ENCODE assay signal across 9 cellular contexts in genomic region chr15:74626752-74627692, GRCh38. TPM values are rescaled to one million over a fixed set of nuclear protein-coding genes. Genes with fewer than 3 reads are reported as not detected.
DNase-seq lines count a peak whose midpoint lies in the region; ATAC-seq, FAIRE-seq and TF ChIP-seq lines count a peak whose summit lies in the region.
"Had no signal": no experiment of that assay in that cellular context is flagged by ENCODE, and none has a peak within 500 bp of the region (broad histone marks: within the 10 kb centered on the region; RNA-seq: fewer than 3 reads in every experiment).

No MANE protein-coding gene starts in this region.

- H3F3A ChIP-seq in SK-N-SH (replicated peaks; ENCODE audit: insufficient read depth): peaks cover 5% of the 10 kb centered on the region

- H2AFZ ChIP-seq in KMS-11 (ENCODE audit: low read depth) (no peak overlapping the region), SK-N-SH (ENCODE audit: low read depth) (no peak overlapping the region)

- FAIRE-seq in GM12891 (lab: Jason Lieb, UNC): peak; percentile 95

- H3K27ac ChIP-seq in KMS-11: peak overlapping the region; percentile 32; the same call in 1 of the 2 replicates
- peak overlapping the region in 37 of 59 donors; percentile 2 to 83 (median 46) for H3K27ac ChIP-seq in dorsolateral prefrontal cortex
- no peak overlapping the region for H3K27ac ChIP-seq in SK-N-SH (ENCODE audit: low read depth in 2 of 2, low read length in 1 of 2)

- whole genome bisulfite sequencing in SK-N-SH (ENCODE audit: low lambda C conversion rate): 92% methylated on average over 5 of the region's 10 CpGs

- POLR2A ChIA-PET in SK-N-SH (lab: Yijun Ruan, JAX): interaction anchor here (1.2 kb wide), 1 partner anchor 11 kb away, joined by 4 read pairs; no protein-coding TSS in a partner anchor

- H3K27me3 ChIP-seq in KMS-11 (ENCODE audit: insufficient read depth, low read depth) (no peaks in the 10 kb centered on the region), dorsolateral prefrontal cortex (no peaks in the 10 kb centered on the region), SK-N-SH (ENCODE audit: insufficient read depth) (no peaks in the 10 kb centered on the region)

- H3K4me2 ChIP-seq in KMS-11: peak overlapping the region; percentile 27; the same call in 1 of the 2 replicates
- no peak overlapping the region for H3K4me2 ChIP-seq in SK-N-SH

- H3K79me2 ChIP-seq in KMS-11 (ENCODE audit: insufficient read depth, low read depth) (peaks cover 8% of the 10 kb centered on the region; the same call in 1 of the 2 replicates), SK-N-SH (ENCODE audit: insufficient read depth) (peaks cover 16% of the 10 kb centered on the region; the same call in 1 of the 2 replicates)

- no peaks in the 10 kb centered on the region for H3K9me3 ChIP-seq in SK-N-SH

- no peak for TF ChIP-seq EP300 in SK-N-SH (IDR thresholded peaks at IDR 0.05; ENCODE audit: borderline replicate concordance in 1 of 2, low read depth in 1 of 2, low read length in 1 of 2)

- intact Hi-C loops in dorsolateral prefrontal cortex (cut with DNase I): loop anchor here in 1 of 2 donors (10.0 kb wide), 1 partner anchor 208 kb away; no protein-coding TSS in a partner anchor

- no peak for TF ChIP-seq CTCF in KMS-11 (conservative IDR thresholded peaks at IDR 0.05; ENCODE audit: low read depth, low read length)
- no peak for TF ChIP-seq CTCF in dorsolateral prefrontal cortex (IDR thresholded peaks at IDR 0.05 in 54 of 56, conservative IDR thresholded peaks at IDR 0.05 in 2 of 56; ENCODE audit: low read depth in 1 of 56, partially characterized antibody in 56 of 56)
- no peak for TF ChIP-seq CTCF in SK-N-SH (IDR thresholded peaks at IDR 0.05)

- H3K36me3 ChIP-seq in KMS-11 (ENCODE audit: insufficient read depth): peaks cover 9% of the 10 kb centered on the region; the same call in 1 of the 2 replicates
- H3K36me3 ChIP-seq in SK-N-SH (replicated peaks in 1 of 2; ENCODE audit: control insufficient read depth in 1 of 2, insufficient read depth in 2 of 2, low read length in 1 of 2): peaks cover 36 to 91% of the 10 kb centered on the region in 2 experiments

- CTCF ChIA-PET in SK-N-SH (lab: Yijun Ruan, JAX): interaction anchor here (1.0 to 39.4 kb wide), 7 partner anchors 8 to 361 kb away, joined by 3 to 1109 read pairs (median 4); partner anchors contain the start of genes CLK3 and CSK

- H3K4me3 ChIP-seq in KMS-11 (IDR thresholded peaks at IDR 0.05; ENCODE audit: insufficient read depth, low read depth, low read length): no peak overlapping the region
- H3K4me3 ChIP-seq in dorsolateral prefrontal cortex: no peak overlapping the region
- no peak overlapping the region for H3K4me3 ChIP-seq in SK-N-SH (ENCODE audit: low read depth in 2 of 2, low read length in 1 of 2)

- no peaks in the 10 kb centered on the region for H4K20me1 ChIP-seq in KMS-11 (ENCODE audit: insufficient read depth)
- H4K20me1 ChIP-seq in SK-N-SH (ENCODE audit: insufficient read depth): peaks cover 52% of the 10 kb centered on the region

- DNase-seq in GM12891 (ENCODE audit: insufficient read length, low spot score) (peak; percentile 47), dorsolateral prefrontal cortex (no peak), NCI-H2196 treated with DMSO at 0.1 percent for 48 hours (lab: John Stamatoyannopoulos, UW; ENCODE audit: unreplicated experiment) (no peak), SK-N-SH (no peak)
- DNase-seq in stimulated activated CD4-positive, alpha-beta T cell treated with anti-CD3 and anti-CD28 coated beads, Interleukin-4, amount 100 ng/mL, for 24 hours: no peak
- DNase-seq: NCI-H2171 had no signal

- TF ChIP-seq RAD21 in SK-N-SH (IDR thresholded peaks at IDR 0.05; ENCODE audit: low read length): no peak

- H3K9ac ChIP-seq in KMS-11 (no peak overlapping the region; the same call in 1 of the 2 replicates), SK-N-SH (no peak overlapping the region)

- TF ChIP-seq POLR2A in GM12891 (IDR thresholded peaks at IDR 0.05; ENCODE audit: low read depth, low read length): no peak

- ATAC-seq in GM19438 (IDR thresholded peaks at IDR 0.05; ENCODE audit: low read depth, unreplicated experiment) (peak; percentile 61), GM21526 (IDR thresholded peaks at IDR 0.05; ENCODE audit: low FRiP score, unreplicated experiment) (no peak)

- H3K4me1 ChIP-seq in KMS-11 (ENCODE audit: low read depth, poor library complexity, severe bottlenecking) (peaks cover 34% of the 10 kb centered on the region), SK-N-SH (ENCODE audit: control insufficient read depth in 1 of 2, insufficient read depth in 2 of 2, low read depth in 1 of 2, low read length in 1 of 2) (no peaks in the 10 kb centered on the region)

- no peaks in the 10 kb centered on the region for H3K9me2 ChIP-seq in SK-N-SH

TF ChIP-seq in GM12891, 5 proteins besides CTCF, POLR2A, EP300 and RAD21:
- TF ChIP-seq POU2F2 (IDR thresholded peaks at IDR 0.05; ENCODE audit: low read depth, low read length) (0 out of 2 replicates have a peak, but pooled peaks have one; percentile 27), POLR2AphosphoS5 (IDR thresholded peaks at IDR 0.05; ENCODE audit: low read depth, low read length) (no peak), SPI1 (IDR thresholded peaks at IDR 0.05; ENCODE audit: low read depth, low read length) (peak; percentile 74)
TF ChIP-seq in GM12891: peak in this region for 2.

TF ChIP-seq in SK-N-SH, 30 proteins besides CTCF, POLR2A, EP300 and RAD21:
- TF ChIP-seq USF2 (IDR thresholded peaks at IDR 0.05; ENCODE audit: borderline replicate concordance, low read depth, low read length) (no peak), TCF12 (IDR thresholded peaks at IDR 0.05) (no peak), ELF1 (IDR thresholded peaks at IDR 0.05) (no peak), GABPA (IDR thresholded peaks at IDR 0.05; ENCODE audit: low read depth) (no peak), JUND (IDR thresholded peaks at IDR 0.05) (no peak), IRF3 (IDR thresholded peaks at IDR 0.05; ENCODE audit: low read depth, low read length) (no peak), FOSL2 (IDR thresholded peaks at IDR 0.05; ENCODE audit: borderline replicate concordance, low read depth) (no peak), YY1 (IDR thresholded peaks at IDR 0.05; ENCODE audit: low read depth) (no peak), NRF1 (IDR thresholded peaks at IDR 0.05; ENCODE audit: low read depth, low read length) (no peak), ZBTB33 (IDR thresholded peaks at IDR 0.05; ENCODE audit: borderline replicate concordance, low read depth) (no peak), EZH2phosphoT487 (IDR thresholded peaks at IDR 0.05; ENCODE audit: borderline replicate concordance, low read depth) (no peak), MXI1 (IDR thresholded peaks at IDR 0.05; ENCODE audit: low read depth, low read length) (no peak), RFX5 (IDR thresholded peaks at IDR 0.05; ENCODE audit: low read length) (no peak)

RNA-seq across cellular contexts. Expression of gene CLK3, which starts 11.4 kb away (rescaled TPM):
- 55.3 TPM for polyA plus RNA-seq in GM12891 (2012; ENCODE audit: low read depth, missing spikeins)
- 10 to 100 TPM; 41.9 to 96.5 (median 63.3) TPM for total RNA-seq in dorsolateral prefrontal cortex
- polyA plus RNA-seq in SK-N-SH (2012; rRNA removed): 67.7 and 72.4 TPM in 2 replicates
- 32.3 and 44.4 TPM in 2 replicates for polyA plus RNA-seq in SK-N-SH (2012; cell fraction: cytosol; rRNA removed)
- polyA plus RNA-seq in SK-N-SH (2012; cell fraction: nucleus; rRNA removed): 210 and 306 TPM in 2 replicates

Comparison
In these comparisons a context has a peak if more than half of its experiments do, and no peak if none do; other contexts are left out.
1. H3K27ac ChIP-seq: peak in KMS-11 (single experiment) and dorsolateral prefrontal cortex (37 of 59); none in SK-N-SH (0 of 2).